ENCODE assay signal across 8 cellular contexts in genomic region chr14:70730393-70730792, GRCh38.
"Had no signal": no experiment of that assay in that cellular context is flagged by ENCODE, and none has a peak within 500 bp of the region (broad histone marks: within the 10 kb centered on the region; RNA-seq: fewer than 3 reads in every experiment).

No MANE protein-coding gene starts in this region.

- H3K9me3 Mint-ChIP-seq: IgD-negative memory B cell had no signal

- H3K27ac ChIP-seq: GM23248, HL-60 had no signal

- DNase-seq: GM23248, GOT3, H7, HFFc6, KBM-7 had no signal

- H3K4me3 Mint-ChIP-seq: HFFc6, IgD-negative memory B cell had no signal

- ATAC-seq: HCT116 had no signal

- H3K27ac Mint-ChIP-seq: HFFc6, IgD-negative memory B cell had no signal
